In genomic region chr19:40605201-40605971, GRCh38 we compare ENCODE assay signal across 1 cellular context.
TF ChIP-seq lines count a peak whose summit lies in the region.

No MANE protein-coding gene starts in this region.

TF ChIP-seq in Ishikawa, 13 proteins besides CTCF, POLR2A, EP300 and RAD21 (continued from another document):
- TF ChIP-seq, protein P1, sequence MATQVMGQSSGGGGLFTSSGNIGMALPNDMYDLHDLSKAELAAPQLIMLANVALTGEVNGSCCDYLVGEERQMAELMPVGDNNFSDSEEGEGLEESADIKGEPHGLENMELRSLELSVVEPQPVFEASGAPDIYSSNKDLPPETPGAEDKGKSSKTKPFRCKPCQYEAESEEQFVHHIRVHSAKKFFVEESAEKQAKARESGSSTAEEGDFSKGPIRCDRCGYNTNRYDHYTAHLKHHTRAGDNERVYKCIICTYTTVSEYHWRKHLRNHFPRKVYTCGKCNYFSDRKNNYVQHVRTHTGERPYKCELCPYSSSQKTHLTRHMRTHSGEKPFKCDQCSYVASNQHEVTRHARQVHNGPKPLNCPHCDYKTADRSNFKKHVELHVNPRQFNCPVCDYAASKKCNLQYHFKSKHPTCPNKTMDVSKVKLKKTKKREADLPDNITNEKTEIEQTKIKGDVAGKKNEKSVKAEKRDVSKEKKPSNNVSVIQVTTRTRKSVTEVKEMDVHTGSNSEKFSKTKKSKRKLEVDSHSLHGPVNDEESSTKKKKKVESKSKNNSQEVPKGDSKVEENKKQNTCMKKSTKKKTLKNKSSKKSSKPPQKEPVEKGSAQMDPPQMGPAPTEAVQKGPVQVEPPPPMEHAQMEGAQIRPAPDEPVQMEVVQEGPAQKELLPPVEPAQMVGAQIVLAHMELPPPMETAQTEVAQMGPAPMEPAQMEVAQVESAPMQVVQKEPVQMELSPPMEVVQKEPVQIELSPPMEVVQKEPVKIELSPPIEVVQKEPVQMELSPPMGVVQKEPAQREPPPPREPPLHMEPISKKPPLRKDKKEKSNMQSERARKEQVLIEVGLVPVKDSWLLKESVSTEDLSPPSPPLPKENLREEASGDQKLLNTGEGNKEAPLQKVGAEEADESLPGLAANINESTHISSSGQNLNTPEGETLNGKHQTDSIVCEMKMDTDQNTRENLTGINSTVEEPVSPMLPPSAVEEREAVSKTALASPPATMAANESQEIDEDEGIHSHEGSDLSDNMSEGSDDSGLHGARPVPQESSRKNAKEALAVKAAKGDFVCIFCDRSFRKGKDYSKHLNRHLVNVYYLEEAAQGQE (IDR thresholded peaks at IDR 0.05; ENCODE audit: low read depth) = no peak
- no peak for TF ChIP-seq FOXM1 (IDR thresholded peaks at IDR 0.05; ENCODE audit: borderline replicate concordance, low read depth)
